ENCODE assay signal across 1 cellular context in genomic region chr13:32829269-32829668, GRCh38.
TF ChIP-seq lines count a peak whose summit lies in the region.

No MANE protein-coding gene starts in this region.

TF ChIP-seq in HepG2, 621 proteins besides CTCF, POLR2A, EP300 and RAD21 (continued from another document):
- TF ChIP-seq ZNF280D (CRISPR knock-in tag; IDR thresholded peaks at IDR 0.05) (no peak), HNRNPLL (IDR thresholded peaks at IDR 0.05; ENCODE audit: low read depth, low read length, poor library complexity, severe bottlenecking) (no peak), TMF1 (CRISPR knock-in tag; IDR thresholded peaks at IDR 0.05; ENCODE audit: low read depth) (no peak), ZNF232 (CRISPR knock-in tag; IDR thresholded peaks at IDR 0.05; ENCODE audit: borderline replicate concordance) (no peak), CENPX (CRISPR knock-in tag; IDR thresholded peaks at IDR 0.05) (no peak), HMGXB4 (CRISPR knock-in tag; IDR thresholded peaks at IDR 0.05; ENCODE audit: borderline replicate concordance in 1 of 2, low read depth in 1 of 2) (no peak), RORA (CRISPR knock-in tag; IDR thresholded peaks at IDR 0.05) (no peak), ZNF724P (CRISPR knock-in tag; IDR thresholded peaks at IDR 0.05; ENCODE audit: borderline replicate concordance) (no peak), DZIP1 (CRISPR knock-in tag; IDR thresholded peaks at IDR 0.05) (no peak), MXI1 (IDR thresholded peaks at IDR 0.05; ENCODE audit: borderline replicate concordance, low read depth, low read length) (no peak), ZNF207 (IDR thresholded peaks at IDR 0.05; ENCODE audit: borderline replicate concordance) (no peak), ZNF512 (CRISPR knock-in tag; IDR thresholded peaks at IDR 0.05) (no peak), NFRKB (IDR thresholded peaks at IDR 0.05) (no peak), NFIC (IDR thresholded peaks at IDR 0.05; ENCODE audit: low read length) (no peak), ZNF101 (CRISPR knock-in tag; IDR thresholded peaks at IDR 0.05; ENCODE audit: borderline replicate concordance, low read depth) (no peak)
